8 cellular contexts compared by ENCODE assay signal in the genomic region with DNA sequence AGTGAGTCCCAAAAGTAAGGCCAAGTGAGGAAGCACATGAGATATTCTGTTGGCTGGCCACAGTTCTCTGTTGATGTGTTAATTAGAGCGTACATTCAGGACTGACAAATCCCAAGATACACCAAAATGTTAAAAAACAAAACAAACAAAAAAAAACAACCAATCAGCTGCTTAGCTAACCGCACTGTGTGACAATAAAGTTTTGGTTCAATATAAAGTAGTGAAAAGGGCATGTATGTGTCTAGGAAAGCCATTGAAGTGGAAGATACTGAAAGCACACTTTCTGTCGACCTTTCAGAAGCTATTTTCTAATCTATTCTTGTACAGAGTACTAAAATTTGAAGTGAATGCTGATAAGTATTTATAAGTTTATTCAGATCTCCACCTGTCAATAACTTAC.
"Had no signal": no experiment of that assay in that cellular context is flagged by ENCODE, and none has a peak within 500 bp of the region (broad histone marks: within the 10 kb centered on the region; RNA-seq: fewer than 3 reads in every experiment).

No MANE protein-coding gene starts in this region.

- H3K36me3 Mint-ChIP-seq: IgD-negative memory B cell had no signal

- H3K4me3 ChIP-seq: HAP-1 had no signal

- H3K27ac Mint-ChIP-seq: HFFc6, IgD-negative memory B cell had no signal

- H3K9me3 Mint-ChIP-seq: HFFc6, IgD-negative memory B cell had no signal

- H3K27ac ChIP-seq: HL-60 had no signal

- ATAC-seq: HCT116 had no signal

- H3K36me3 ChIP-seq: HAP-1 had no signal

- H3K4me1 Mint-ChIP-seq: IgD-negative memory B cell had no signal

- DNase-seq: GOT3, H7, HFFc6, KG1 had no signal

- H3K4me1 ChIP-seq: HAP-1 had no signal

- H3K4me3 Mint-ChIP-seq: HFFc6, IgD-negative memory B cell had no signal

- H3K9me3 ChIP-seq: HAP-1 had no signal
